ENCODE assay signal across 8 cellular contexts in the genomic region with DNA sequence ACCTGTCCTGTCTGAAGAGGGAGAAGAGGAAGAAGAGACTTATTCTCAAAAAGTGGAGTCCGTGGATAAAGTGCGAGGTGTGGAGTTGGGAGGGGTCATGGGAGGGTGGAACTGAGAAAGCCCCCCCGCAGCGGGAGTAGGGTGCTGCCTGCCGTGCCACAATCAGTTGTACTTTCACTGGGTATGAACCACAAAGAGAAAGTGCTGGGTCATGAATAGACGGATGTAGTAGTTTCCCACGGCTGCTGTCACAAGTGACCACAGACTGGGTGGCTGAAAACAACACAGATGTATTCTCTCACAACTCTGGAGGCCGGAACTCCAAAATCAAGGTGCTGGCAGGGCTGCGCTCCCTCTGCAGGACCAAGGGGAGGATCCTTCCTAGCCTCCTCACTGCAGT. TPM values are rescaled to one million over a fixed set of nuclear protein-coding genes. Genes with fewer than 3 reads are reported as not detected.
A peak's percentile ranks its signal among the peaks of the same experiment; 100 is the strongest.
DNase-seq lines count a peak whose midpoint lies in the region; ATAC-seq lines count a peak whose summit lies in the region.
"Had no signal": no experiment of that assay in that cellular context is flagged by ENCODE, and none has a peak within 500 bp of the region (broad histone marks: within the 10 kb centered on the region; RNA-seq: fewer than 3 reads in every experiment).

No MANE protein-coding gene starts in this region.

- H3K36me3 Mint-ChIP-seq in naive B cell = no peaks in the 10 kb centered on the region

- ATAC-seq in GM18520 (IDR thresholded peaks at IDR 0.05; ENCODE audit: unreplicated experiment) (peak; percentile 61), GM21529 (IDR thresholded peaks at IDR 0.05; ENCODE audit: unreplicated experiment) (peak; percentile 83), HG03571 (IDR thresholded peaks at IDR 0.05; ENCODE audit: unreplicated experiment) (peak; percentile 96), naive B cell (ENCODE audit: low read depth in 2 of 2) (peak; percentile 38 to 51), GM18873 (IDR thresholded peaks at IDR 0.05; ENCODE audit: low FRiP score, unreplicated experiment) (no peak)

- H3K4me3 Mint-ChIP-seq in naive B cell = peak overlapping the region in 1 of 8 donors; percentile 1

- H3K4me1 Mint-ChIP-seq in naive B cell = peaks cover 4 to 14% (median 6%) of the 10 kb centered on the region in 3 donors

- H3K27me3 Mint-ChIP-seq in naive B cell = no peaks in the 10 kb centered on the region

- peak overlapping the region in 1 of 6 donors; percentile 40 for H3K27ac Mint-ChIP-seq in naive B cell

- DNase-seq in naive B cell (no peak), NCI-H2107 treated with DMSO at 0.1 percent for 48 hours (lab: John Stamatoyannopoulos, UW; ENCODE audit: unreplicated experiment) (no peak), DMS53 treated with DMSO at 0.1 percent for 48 hours (lab: John Stamatoyannopoulos, UW; ENCODE audit: unreplicated experiment) (no peak)
- DNase-seq: NCI-H2107 had no signal

- H3K9me3 Mint-ChIP-seq in naive B cell = peaks cover 0 to 1% (median 0%) of the 10 kb centered on the region in 7 donors

RNA-seq across cellular contexts. Expression of gene DNAH10, which starts 5.5 kb away (rescaled TPM):
- under 1 TPM in 5 of 6 donors, not detected in 1; 0.03 to 0.33 (median 0.17) TPM for polyA plus RNA-seq in naive B cell (ENCODE audit: low read depth in 6 of 6)

RNA-seq across cellular contexts. Expression of gene ATP6V0A2, which starts 55.5 kb away (rescaled TPM):
- polyA plus RNA-seq in naive B cell (ENCODE audit: low read depth in 6 of 6) = 10 to 100 TPM in 5 of 6 donors, 1 to 10 TPM in 1; 6.6 to 21.4 (median 18.8) TPM
